In the genomic region with DNA sequence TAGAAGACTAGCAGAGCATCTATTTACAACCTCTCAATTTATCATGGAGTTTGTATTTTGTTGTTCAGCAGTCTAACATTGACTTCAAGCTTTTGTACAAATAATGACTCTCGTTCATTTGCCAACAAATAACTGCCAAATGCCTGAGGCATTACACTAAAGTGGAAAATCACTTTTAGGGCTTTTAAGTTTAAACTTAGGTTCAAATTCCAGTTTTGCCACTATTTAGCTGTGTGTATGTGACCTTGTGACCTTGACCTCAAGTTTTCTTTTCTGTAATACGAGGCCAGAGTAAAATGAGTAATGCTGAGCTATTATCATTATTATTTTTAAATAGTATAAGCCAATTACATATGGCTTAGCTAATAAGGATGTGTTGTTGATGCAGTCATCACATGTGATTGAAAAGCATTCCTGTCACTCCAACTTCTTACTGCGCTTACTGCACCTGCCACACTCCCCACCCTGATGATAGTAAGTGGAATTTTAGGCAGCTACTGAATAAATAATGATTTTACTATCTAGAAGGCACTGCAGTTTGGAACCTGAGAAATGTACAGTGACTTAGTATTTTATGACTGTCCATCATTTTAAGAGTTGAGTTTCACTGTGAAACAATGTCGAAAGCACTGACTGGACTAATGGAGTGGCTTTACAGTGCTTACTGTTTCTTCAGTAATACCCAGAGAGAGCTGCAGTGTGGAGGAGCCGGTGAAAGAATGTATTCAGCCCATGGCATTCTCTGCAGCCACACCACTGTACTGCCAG, we compare ENCODE assay signal across 11 cellular contexts. TPM values are rescaled to one million over a fixed set of nuclear protein-coding genes. Genes with fewer than 3 reads are reported as not detected.
A peak's percentile ranks its signal among the peaks of the same experiment; 100 is the strongest.
DNase-seq lines count a peak whose midpoint lies in the region; ATAC-seq and TF ChIP-seq lines count a peak whose summit lies in the region.
"Had no signal": no experiment of that assay in that cellular context is flagged by ENCODE, and none has a peak within 500 bp of the region (broad histone marks: within the 10 kb centered on the region; RNA-seq: fewer than 3 reads in every experiment).

No MANE protein-coding gene starts in this region.

- no peaks in the 10 kb centered on the region for H3K27me3 ChIP-seq in hepatocyte

- H2AFZ ChIP-seq in hepatocyte, result no peak overlapping the region

- H3K36me3 ChIP-seq in hepatocyte (replicated peaks; ENCODE audit: insufficient read depth, low read depth), result no peaks in the 10 kb centered on the region
- H3K36me3 ChIP-seq: prostate gland had no signal

- WGBS in hepatocyte (ENCODE audit: low lambda C conversion rate, missing lambda C conversion rate), result 53% methylated on average over 5 of the region's 5 CpGs

- H3K4me1 Mint-ChIP-seq in activated T-cell treated with anti-CD3 and anti-CD28 coated beads, Interleukin-2, amount 50 U/mL, for 72 hours (ENCODE audit: low read depth), result peaks cover 54% of the 10 kb centered on the region
- peaks cover 69% of the 10 kb centered on the region for H3K4me1 Mint-ChIP-seq in activated T-cell treated with anti-CD3 and anti-CD28 coated beads, Interleukin-2, amount 50 U/mL, for 4 hours (ENCODE audit: low read depth)
- H3K4me1 Mint-ChIP-seq in activated B cell treated with CpG ODN at 0.5 μM for 24 hours, result peaks cover 74% of the 10 kb centered on the region
- H3K4me1 Mint-ChIP-seq in stimulated activated naive CD8-positive, alpha-beta T cell treated with anti-CD3 and anti-CD28 coated beads, Interleukin-15, amount 100 ng/mL, for 72 hours, result peaks cover 67% of the 10 kb centered on the region

- H3K4me2 ChIP-seq in hepatocyte, result peak overlapping the region; percentile 16

- POLR2A ChIA-PET in activated B cell treated with CpG ODN at 0.5 μM for 24 hours (lab: Charles Lee), result interaction anchor here (0.9 to 5.7 kb wide), 3 partner anchors 16 to 67 kb away, joined by 6 to 55 read pairs (median 6); a partner anchor contains a TSS

- intact Hi-C loops in activated B cell treated with CpG ODN at 0.5 μM for 24 hours (cut with micrococcal nuclease), result loop anchor here (10.0 kb wide), 1 partner anchor 596 kb away; no protein-coding TSS in a partner anchor

- H3K27ac Mint-ChIP-seq in activated T-cell treated with anti-CD3 and anti-CD28 coated beads, Interleukin-2, amount 50 U/mL, for 72 hours, result peak overlapping the region; percentile 94
- H3K27ac Mint-ChIP-seq in activated B cell treated with CpG ODN at 0.5 μM for 24 hours, result peak overlapping the region; percentile 83
- peak overlapping the region; percentile 90 to 95 for H3K27ac Mint-ChIP-seq in stimulated activated naive CD8-positive, alpha-beta T cell treated with anti-CD3 and anti-CD28 coated beads, Interleukin-15, amount 100 ng/mL, for 72 hours

- H4K20me1 ChIP-seq in hepatocyte (ENCODE audit: insufficient read depth, poor library complexity, severe bottlenecking), result peaks cover 94% of the 10 kb centered on the region

- peak overlapping the region in 1 of 2 donors; percentile 72 for H3K4me3 Mint-ChIP-seq in activated T-cell treated with anti-CD3 and anti-CD28 coated beads, Interleukin-2, amount 50 U/mL, for 72 hours
- H3K4me3 Mint-ChIP-seq in activated T-cell treated with anti-CD3 and anti-CD28 coated beads, Interleukin-2, amount 50 U/mL, for 4 hours, result no peak overlapping the region
- H3K4me3 Mint-ChIP-seq in activated B cell treated with CpG ODN at 0.5 μM for 24 hours, result peak overlapping the region; percentile 25
- H3K4me3 Mint-ChIP-seq in stimulated activated naive CD8-positive, alpha-beta T cell treated with anti-CD3 and anti-CD28 coated beads, Interleukin-15, amount 100 ng/mL, for 72 hours, result peak overlapping the region in 1 of 2 donors; percentile 44

- no peaks in the 10 kb centered on the region for H3K27me3 Mint-ChIP-seq in activated T-cell treated with anti-CD3 and anti-CD28 coated beads, Interleukin-2, amount 50 U/mL, for 72 hours (ENCODE audit: low read depth)
- no peaks in the 10 kb centered on the region for H3K27me3 Mint-ChIP-seq in activated T-cell treated with anti-CD3 and anti-CD28 coated beads, Interleukin-2, amount 50 U/mL, for 4 hours (ENCODE audit: low read depth)
- H3K27me3 Mint-ChIP-seq in activated B cell treated with CpG ODN at 0.5 μM for 24 hours, result no peaks in the 10 kb centered on the region
- no peaks in the 10 kb centered on the region for H3K27me3 Mint-ChIP-seq in stimulated activated naive CD8-positive, alpha-beta T cell treated with anti-CD3 and anti-CD28 coated beads, Interleukin-15, amount 100 ng/mL, for 72 hours

- TF ChIP-seq CTCF in activated B cell treated with CpG ODN at 0.5 μM for 24 hours (IDR thresholded peaks at IDR 0.05), result no peak
- TF ChIP-seq CTCF in hepatocyte (IDR thresholded peaks at IDR 0.05; ENCODE audit: poor library complexity), result no peak

- no peak for DNase-seq in activated T-cell treated with anti-CD3 and anti-CD28 coated beads, Interleukin-2, amount 50 U/mL, for 72 hours
- DNase-seq in activated T-cell treated with anti-CD3 and anti-CD28 coated beads, Interleukin-2, amount 50 U/mL, for 4 hours, result no peak
- DNase-seq in activated B cell treated with CpG ODN at 0.5 μM for 24 hours (no peak), hepatocyte (ENCODE audit: low spot score) (peak; percentile 13)
- no peak for DNase-seq in stimulated activated naive CD8-positive, alpha-beta T cell treated with anti-CD3 and anti-CD28 coated beads, Interleukin-15, amount 100 ng/mL, for 72 hours
- no peak for DNase-seq in stimulated activated CD8-positive, alpha-beta memory T cell treated with anti-CD3 and anti-CD28 coated beads, Interleukin-4, amount 100 ng/mL, for 48 hours
- DNase-seq: glutamatergic neuron; stimulated activated naive CD4-positive, alpha-beta T cell treated with Interleukin-2 at 50 U/mL for 16 hours had no signal

- CTCF ChIA-PET in activated B cell treated with CpG ODN at 0.5 μM for 24 hours (lab: Charles Lee), result interaction anchor here (0.6 kb wide), 2 partner anchors 21 to 84 kb away, joined by 3 read pairs; no protein-coding TSS in a partner anchor

- no peaks in the 10 kb centered on the region for H3K9me2 ChIP-seq in hepatocyte (replicated peaks; ENCODE audit: insufficient read depth)

- peak overlapping the region; percentile 24 for H3K27ac ChIP-seq in hepatocyte
- H3K27ac ChIP-seq: prostate gland had no signal

- H3K4me3 ChIP-seq in hepatocyte, result no peak overlapping the region
- H3K4me3 ChIP-seq: prostate gland had no signal

- peaks cover 17% of the 10 kb centered on the region for H3K4me1 ChIP-seq in hepatocyte (ENCODE audit: insufficient read depth)
- H3K4me1 ChIP-seq: prostate gland had no signal

- H3K36me3 Mint-ChIP-seq in activated T-cell treated with anti-CD3 and anti-CD28 coated beads, Interleukin-2, amount 50 U/mL, for 72 hours (ENCODE audit: insufficient read depth in 2 of 2), result peaks cover 2 to 12% of the 10 kb centered on the region in 2 donors
- H3K36me3 Mint-ChIP-seq in activated T-cell treated with anti-CD3 and anti-CD28 coated beads, Interleukin-2, amount 50 U/mL, for 4 hours (ENCODE audit: insufficient read depth), result peaks cover 6% of the 10 kb centered on the region
- H3K36me3 Mint-ChIP-seq in activated B cell treated with CpG ODN at 0.5 μM for 24 hours (ENCODE audit: low read depth), result peaks cover 35% of the 10 kb centered on the region

- H3K9me3 Mint-ChIP-seq in activated T-cell treated with anti-CD3 and anti-CD28 coated beads, Interleukin-2, amount 50 U/mL, for 72 hours, result peaks cover 0 to 2% of the 10 kb centered on the region in 2 donors
- no peaks in the 10 kb centered on the region for H3K9me3 Mint-ChIP-seq in activated T-cell treated with anti-CD3 and anti-CD28 coated beads, Interleukin-2, amount 50 U/mL, for 4 hours
- H3K9me3 Mint-ChIP-seq in activated B cell treated with CpG ODN at 0.5 μM for 24 hours, result peaks cover 3% of the 10 kb centered on the region
- H3K9me3 Mint-ChIP-seq in stimulated activated naive CD8-positive, alpha-beta T cell treated with anti-CD3 and anti-CD28 coated beads, Interleukin-15, amount 100 ng/mL, for 72 hours, result peaks cover 0 to 6% of the 10 kb centered on the region in 2 donors

- H3K79me2 ChIP-seq in hepatocyte, result peaks cover 100% of the 10 kb centered on the region

- H3K9me3 ChIP-seq in hepatocyte (ENCODE audit: low read depth), result no peaks in the 10 kb centered on the region
- H3K9me3 ChIP-seq: prostate gland had no signal

- ATAC-seq in activated T-cell treated with anti-CD3 and anti-CD28 coated beads, Interleukin-2, amount 50 U/mL, for 72 hours (replicated peaks in 1 of 2), result no peak
- ATAC-seq in activated T-cell treated with anti-CD3 and anti-CD28 coated beads, Interleukin-2, amount 50 U/mL, for 4 hours, result no peak
- ATAC-seq in activated B cell treated with CpG ODN at 0.5 μM for 24 hours (ENCODE audit: low read depth) (no peak), GM19328 (IDR thresholded peaks at IDR 0.05; ENCODE audit: unreplicated experiment) (no peak)
- ATAC-seq in stimulated activated naive CD8-positive, alpha-beta T cell treated with anti-CD3 and anti-CD28 coated beads, Interleukin-15, amount 100 ng/mL, for 72 hours, result no peak
- no peak for ATAC-seq in activated CD4-positive, CD25-positive, alpha-beta regulatory T cell treated with anti-CD3 and anti-CD28 coated beads, Interleukin-2, amount 50 U/mL, for 24 hours

RNA-seq across cellular contexts. Expression of a gene that starts 16.3 kb away (rescaled TPM):
- 10 to 100 TPM; 61.3 to 73.6 TPM for total RNA-seq in activated T-cell treated with anti-CD3 and anti-CD28 coated beads, Interleukin-2, amount 50 U/mL, for 72 hours
- total RNA-seq in activated T-cell treated with anti-CD3 and anti-CD28 coated beads, Interleukin-2, amount 50 U/mL, for 4 hours, result 10 to 100 TPM; 66.7 to 89.4 (median 72.1) TPM
- 57.9 and 62.6 TPM in 2 replicates for total RNA-seq in activated B cell treated with CpG ODN at 0.5 μM for 24 hours
- 92.3 and 94.4 TPM in 2 replicates for total RNA-seq in hepatocyte
- polyA plus RNA-seq in hepatocyte, result 58.1 and 61.5 TPM in 2 replicates

RNA-seq across cellular contexts. Expression of a gene that starts 49.1 kb away (rescaled TPM):
- total RNA-seq in activated T-cell treated with anti-CD3 and anti-CD28 coated beads, Interleukin-2, amount 50 U/mL, for 72 hours, result 100 to 1,000 TPM; 225 to 272 TPM
- total RNA-seq in activated T-cell treated with anti-CD3 and anti-CD28 coated beads, Interleukin-2, amount 50 U/mL, for 4 hours, result 100 to 1,000 TPM in 1 of 3 donors, 10 to 100 TPM in 2; 94.0 to 138 (median 97.2) TPM
- total RNA-seq in activated B cell treated with CpG ODN at 0.5 μM for 24 hours (171 and 185 TPM in 2 replicates), hepatocyte (39.2 and 58.3 TPM in 2 replicates)
- polyA plus RNA-seq in hepatocyte, result 18.5 and 22.6 TPM in 2 replicates
